7 cellular contexts compared by ENCODE assay signal in genomic region chr5:177444106-177445051, GRCh38. TPM values are rescaled to one million over a fixed set of nuclear protein-coding genes. Genes with fewer than 3 reads are reported as not detected.
A peak's percentile ranks its signal among the peaks of the same experiment; 100 is the strongest.
DNase-seq lines count a peak whose midpoint lies in the region; ATAC-seq lines count a peak whose summit lies in the region.
"Had no signal": no experiment of that assay in that cellular context is flagged by ENCODE, and none has a peak within 500 bp of the region (broad histone marks: within the 10 kb centered on the region; RNA-seq: fewer than 3 reads in every experiment).

No MANE protein-coding gene starts in this region.

- H3K27me3 Mint-ChIP-seq in activated CD4-positive, alpha-beta memory T cell treated with anti-CD3 and anti-CD28 coated beads, Interleukin-2, amount 10 ng/mL, durations not matched to agents 7 days and 5 days: peaks cover 10% of the 10 kb centered on the region

- H3K4me3 Mint-ChIP-seq in activated CD4-positive, alpha-beta memory T cell treated with anti-CD3 and anti-CD28 coated beads, Interleukin-2, amount 10 ng/mL, durations not matched to agents 7 days and 5 days: peak overlapping the region; percentile 5

- H3K4me1 ChIP-seq in neuronal stem cell (ENCODE audit: control insufficient read depth in 2 of 2, insufficient read depth in 1 of 2, low read depth in 1 of 2, low read length in 2 of 2): peaks cover 21 to 25% of the 10 kb centered on the region in 2 donors

- no peak overlapping the region for H2AFZ ChIP-seq in neuronal stem cell (ENCODE audit: low read length)

- no peaks in the 10 kb centered on the region for H3K27me3 ChIP-seq in neuronal stem cell (ENCODE audit: control insufficient read depth in 3 of 3, insufficient read depth in 3 of 3, low read depth in 1 of 3, low read length in 3 of 3)
- H3K27me3 ChIP-seq: testis had no signal

- H3K27ac Mint-ChIP-seq in activated CD4-positive, alpha-beta memory T cell treated with anti-CD3 and anti-CD28 coated beads, Interleukin-2, amount 10 ng/mL, durations not matched to agents 7 days and 5 days: peak overlapping the region; percentile 80

- H2BK120ac ChIP-seq in neuronal stem cell (ENCODE audit: low read depth, low read length): no peak overlapping the region

- H3K23ac ChIP-seq in neuronal stem cell (ENCODE audit: low read depth, low read length, poor library complexity): peak overlapping the region; percentile 83

- peaks cover 63% of the 10 kb centered on the region for H3K4me1 Mint-ChIP-seq in activated CD4-positive, alpha-beta memory T cell treated with anti-CD3 and anti-CD28 coated beads, Interleukin-2, amount 10 ng/mL, durations not matched to agents 7 days and 5 days

- no peak overlapping the region for H4K91ac ChIP-seq in neuronal stem cell (ENCODE audit: low read depth, low read length, poor library complexity)

- H3K27ac ChIP-seq in neuronal stem cell (replicated peaks; ENCODE audit: low read length): no peak overlapping the region
- H3K27ac ChIP-seq: testis had no signal

- no peaks in the 10 kb centered on the region for H3K9me3 ChIP-seq in neuronal stem cell (replicated peaks in 1 of 2; ENCODE audit: control insufficient read depth in 2 of 2, insufficient read depth in 1 of 2, low read depth in 1 of 2, low read length in 2 of 2)
- H3K9me3 ChIP-seq: testis had no signal

- peaks cover 4 to 39% of the 10 kb centered on the region in 2 donors for H3K36me3 ChIP-seq in neuronal stem cell (replicated peaks in 1 of 2; ENCODE audit: control insufficient read depth in 2 of 2, insufficient read depth in 2 of 2, low read length in 2 of 2)

- CTCF ChIA-PET in activated CD4-positive, alpha-beta memory T cell treated with anti-CD3 and anti-CD28 coated beads, Interleukin-2, amount 10 ng/mL, durations not matched to agents 7 days and 5 days (lab: Charles Lee): interaction anchor here (0.9 to 17.6 kb wide), 7 partner anchors 8 to 54 kb away, joined by 3 to 467 read pairs (median 11); partner anchors contain the start of genes F12, GRK6 and PFN3

- no peak overlapping the region for H4K8ac ChIP-seq in neuronal stem cell (ENCODE audit: low read depth, low read length)

- no CpG with 5 or more reads among the region's 7 CpGs for WGBS in neuronal stem cell (ENCODE audit: extremely low coverage in 2 of 2, insufficient read length in 2 of 2, insufficient replicate concordance in 1 of 2), 2 donors

- no peak overlapping the region for H2BK15ac ChIP-seq in neuronal stem cell (ENCODE audit: low read length)

- no peak overlapping the region for H3K4me2 ChIP-seq in neuronal stem cell (ENCODE audit: insufficient read depth, low read length, poor library complexity, severe bottlenecking)

- no peak overlapping the region for H3K4ac ChIP-seq in neuronal stem cell (ENCODE audit: low read length)

- H2AK5ac ChIP-seq in neuronal stem cell (ENCODE audit: low read depth, low read length): peak overlapping the region; percentile 68

- H2BK5ac ChIP-seq in neuronal stem cell (ENCODE audit: low read length): no peak overlapping the region

- peak overlapping the region; percentile 35 for H3K18ac ChIP-seq in neuronal stem cell (ENCODE audit: low read length)

- no peak overlapping the region for H3K4me3 ChIP-seq in neuronal stem cell (ENCODE audit: low read length in 2 of 2)
- H3K4me3 ChIP-seq: testis had no signal

- DNase-seq in activated T-cell treated with anti-CD3 and anti-CD28 coated beads, Interleukin-2, amount 50 U/mL, for 1 hour: peak; percentile 38
- DNase-seq in activated T-cell treated with anti-CD3 and anti-CD28 coated beads for 4 hours: no peak
- no peak for DNase-seq in activated CD4-positive, alpha-beta memory T cell treated with anti-CD3 and anti-CD28 coated beads, Interleukin-2, amount 10 ng/mL, durations not matched to agents 7 days and 5 days
- DNase-seq in neuronal stem cell (ENCODE audit: low spot score): no peak
- DNase-seq: testis had no signal

- H3K9me3 Mint-ChIP-seq in activated CD4-positive, alpha-beta memory T cell treated with anti-CD3 and anti-CD28 coated beads, Interleukin-2, amount 10 ng/mL, durations not matched to agents 7 days and 5 days: no peaks in the 10 kb centered on the region

- H3K79me1 ChIP-seq in neuronal stem cell (ENCODE audit: low read depth, low read length): no peaks in the 10 kb centered on the region

- POLR2A ChIA-PET in activated CD4-positive, alpha-beta memory T cell treated with anti-CD3 and anti-CD28 coated beads, Interleukin-2, amount 10 ng/mL, durations not matched to agents 7 days and 5 days (lab: Charles Lee): interaction anchor here (0.5 to 20.7 kb wide), 10 partner anchors 8 to 286 kb away, joined by 3 to 654 read pairs (median 14); partner anchors contain the start of genes F12, GRK6, LMAN2 and MXD3

- H3K14ac ChIP-seq in neuronal stem cell (ENCODE audit: low read length): no peak overlapping the region

- peaks cover 32% of the 10 kb centered on the region for H3K36me3 Mint-ChIP-seq in activated CD4-positive, alpha-beta memory T cell treated with anti-CD3 and anti-CD28 coated beads, Interleukin-2, amount 10 ng/mL, durations not matched to agents 7 days and 5 days (ENCODE audit: low read depth)

- H3K9ac ChIP-seq in neuronal stem cell (ENCODE audit: low read depth, low read length, poor library complexity): no peak overlapping the region

- no peak for ATAC-seq in GM21390 (IDR thresholded peaks at IDR 0.05; ENCODE audit: unreplicated experiment)
- ATAC-seq in GM21447 (IDR thresholded peaks at IDR 0.05; ENCODE audit: unreplicated experiment): no peak

- no peak overlapping the region for H2BK12ac ChIP-seq in neuronal stem cell (ENCODE audit: low read length)

RNA-seq across cellular contexts. Expression of gene PRR7, which starts 2.2 kb away (rescaled TPM):
- 1 to 10 TPM; 4.9 to 5.8 TPM for total RNA-seq in activated CD4-positive, alpha-beta memory T cell treated with anti-CD3 and anti-CD28 coated beads, Interleukin-2, amount 10 ng/mL, durations not matched to agents 7 days and 5 days
- polyA plus RNA-seq in neuronal stem cell (2013, experiment 1 of 2): 26.8 TPM
- 26.8 TPM for polyA plus RNA-seq in neuronal stem cell (2013, experiment 2 of 2)

RNA-seq across cellular contexts. Expression of gene GRK6, which starts 17.9 kb away (rescaled TPM):
- 100 to 1,000 TPM; 206 to 208 TPM for total RNA-seq in activated CD4-positive, alpha-beta memory T cell treated with anti-CD3 and anti-CD28 coated beads, Interleukin-2, amount 10 ng/mL, durations not matched to agents 7 days and 5 days
- polyA plus RNA-seq in neuronal stem cell (2013, experiment 1 of 2): 27.8 TPM
- polyA plus RNA-seq in neuronal stem cell (2013, experiment 2 of 2): 27.7 TPM

RNA-seq across cellular contexts. Expression of gene DBN1, which starts 29.1 kb away (rescaled TPM):
- 1 to 10 TPM; 4.9 to 5.0 TPM for total RNA-seq in activated CD4-positive, alpha-beta memory T cell treated with anti-CD3 and anti-CD28 coated beads, Interleukin-2, amount 10 ng/mL, durations not matched to agents 7 days and 5 days
- polyA plus RNA-seq in neuronal stem cell (2013, experiment 1 of 2): 205 TPM
- 197 TPM for polyA plus RNA-seq in neuronal stem cell (2013, experiment 2 of 2)

RNA-seq across cellular contexts. Expression of gene F12, which starts 35.0 kb away (rescaled TPM):
- total RNA-seq in activated CD4-positive, alpha-beta memory T cell treated with anti-CD3 and anti-CD28 coated beads, Interleukin-2, amount 10 ng/mL, durations not matched to agents 7 days and 5 days: 1 to 10 TPM; 1.5 to 1.6 TPM
- polyA plus RNA-seq in neuronal stem cell (2013, experiment 1 of 2): 2.1 TPM
- 2.5 TPM for polyA plus RNA-seq in neuronal stem cell (2013, experiment 2 of 2)

RNA-seq across cellular contexts. Expression of gene PFN3, which starts 43.9 kb away (rescaled TPM):
- total RNA-seq in activated CD4-positive, alpha-beta memory T cell treated with anti-CD3 and anti-CD28 coated beads, Interleukin-2, amount 10 ng/mL, durations not matched to agents 7 days and 5 days: not detected
- not detected for polyA plus RNA-seq in neuronal stem cell (2013, experiment 1 of 2)
- polyA plus RNA-seq in neuronal stem cell (2013, experiment 2 of 2): not detected
